In genomic region chr7:138257459-138258193, GRCh38 we compare ENCODE assay signal across 10 cellular contexts.
DNase-seq lines count a peak whose midpoint lies in the region; ATAC-seq, FAIRE-seq and TF ChIP-seq lines count a peak whose summit lies in the region.
"Had no signal": no experiment of that assay in that cellular context is flagged by ENCODE, and none has a peak within 500 bp of the region (broad histone marks: within the 10 kb centered on the region; RNA-seq: fewer than 3 reads in every experiment).

No MANE protein-coding gene starts in this region.

- no peak overlapping the region for H3K14ac ChIP-seq in neuronal stem cell (ENCODE audit: low read length)

- H3K36me3 ChIP-seq in neuronal stem cell (replicated peaks in 1 of 2; ENCODE audit: control insufficient read depth in 2 of 2, insufficient read depth in 2 of 2, low read length in 2 of 2) = no peaks in the 10 kb centered on the region

- no peak for TF ChIP-seq CTCF in fibroblast of pulmonary artery (IDR thresholded peaks at IDR 0.05; ENCODE audit: low read length, missing control alignments)

- peak; percentile 37 for DNase-seq in Daoy (ENCODE audit: low read depth)
- DNase-seq in SIG-M5 (lab: John Stamatoyannopoulos, UW) = peak; percentile 84
- peak; percentile 99 for DNase-seq in fibroblast of pulmonary artery (ENCODE audit: low read depth)
- no peak for DNase-seq in neuronal stem cell (ENCODE audit: low spot score)
- DNase-seq in NCI-H510A treated with DMSO at 0.1 percent for 48 hours (lab: John Stamatoyannopoulos, UW) = no peak
- DNase-seq in head of caudate nucleus = no peak
- no peak for DNase-seq in GM19239 (ENCODE audit: insufficient read length, low spot score)
- DNase-seq: CD4-positive, alpha-beta memory T cell; stimulated activated CD4-positive, alpha-beta T cell treated with anti-CD3 and anti-CD28 coated beads, Interleukin-4, amount 100 ng/mL, for 1 hour had no signal

- H4K8ac ChIP-seq in neuronal stem cell (ENCODE audit: low read depth, low read length) = no peak overlapping the region

- no peak overlapping the region for H2BK12ac ChIP-seq in neuronal stem cell (ENCODE audit: low read length)

- H3K27me3 ChIP-seq in neuronal stem cell (ENCODE audit: control insufficient read depth in 3 of 3, insufficient read depth in 3 of 3, low read depth in 1 of 3, low read length in 3 of 3) = no peaks in the 10 kb centered on the region

- no peak overlapping the region for H2BK5ac ChIP-seq in neuronal stem cell (ENCODE audit: low read length)

- WGBS in neuronal stem cell (ENCODE audit: extremely low coverage in 2 of 2, insufficient read length in 2 of 2, insufficient replicate concordance in 1 of 2), 2 donors = no CpG with 5 or more reads among the region's 10 CpGs

- no peak overlapping the region for H3K4ac ChIP-seq in neuronal stem cell (ENCODE audit: low read length)

- H3K9me3 ChIP-seq in neuronal stem cell (replicated peaks in 1 of 2; ENCODE audit: control insufficient read depth in 2 of 2, insufficient read depth in 1 of 2, low read depth in 1 of 2, low read length in 2 of 2) = peaks cover 0 to 26% of the 10 kb centered on the region in 2 donors

- no peak overlapping the region for H2BK15ac ChIP-seq in neuronal stem cell (ENCODE audit: low read length)

- no peak overlapping the region for H3K23ac ChIP-seq in neuronal stem cell (ENCODE audit: low read depth, low read length, poor library complexity)

- ATAC-seq in HG03095 (IDR thresholded peaks at IDR 0.05; ENCODE audit: unreplicated experiment) = no peak

- H3K4me3 ChIP-seq in fibroblast of pulmonary artery (replicated peaks; ENCODE audit: low read depth, low read length) (no peak overlapping the region), neuronal stem cell (ENCODE audit: low read length in 2 of 2) (no peak overlapping the region)

- H3K79me1 ChIP-seq in neuronal stem cell (ENCODE audit: low read depth, low read length) = no peaks in the 10 kb centered on the region

- H4K91ac ChIP-seq in neuronal stem cell (ENCODE audit: low read depth, low read length, poor library complexity) = no peak overlapping the region

- H3K4me2 ChIP-seq in neuronal stem cell (ENCODE audit: insufficient read depth, low read length, poor library complexity, severe bottlenecking) = no peak overlapping the region

- no peak overlapping the region for H3K18ac ChIP-seq in neuronal stem cell (ENCODE audit: low read length)

- no peak overlapping the region for H2BK120ac ChIP-seq in neuronal stem cell (ENCODE audit: low read depth, low read length)

- no peak overlapping the region for H3K9ac ChIP-seq in neuronal stem cell (ENCODE audit: low read depth, low read length, poor library complexity)

- H3K27ac ChIP-seq in neuronal stem cell (replicated peaks; ENCODE audit: low read length) = no peak overlapping the region

- intact Hi-C loops in head of caudate nucleus (cut with DNase I) = no loop called here

- no peak for FAIRE-seq in GM19239 (lab: Jason Lieb, UNC)

- H3K4me1 ChIP-seq in neuronal stem cell (ENCODE audit: control insufficient read depth in 2 of 2, insufficient read depth in 1 of 2, low read depth in 1 of 2, low read length in 2 of 2) = peaks cover 0 to 3% of the 10 kb centered on the region in 2 donors

- peak overlapping the region; percentile 30 for H2AFZ ChIP-seq in neuronal stem cell (ENCODE audit: low read length)

- no peak overlapping the region for H2AK5ac ChIP-seq in neuronal stem cell (ENCODE audit: low read depth, low read length)

Comparison
In these comparisons a context has a peak if more than half of its experiments do, and no peak if none do; other contexts are left out.
1. DNase-seq: peak in Daoy (single experiment), SIG-M5 (single experiment) and fibroblast of pulmonary artery (single experiment); none in neuronal stem cell (single experiment), NCI-H510A treated with DMSO at 0.1 percent for 48 hours (single experiment), head of caudate nucleus (0 of 42) and GM19239 (single experiment).